ENCODE assay signal across 9 cellular contexts in the genomic region with DNA sequence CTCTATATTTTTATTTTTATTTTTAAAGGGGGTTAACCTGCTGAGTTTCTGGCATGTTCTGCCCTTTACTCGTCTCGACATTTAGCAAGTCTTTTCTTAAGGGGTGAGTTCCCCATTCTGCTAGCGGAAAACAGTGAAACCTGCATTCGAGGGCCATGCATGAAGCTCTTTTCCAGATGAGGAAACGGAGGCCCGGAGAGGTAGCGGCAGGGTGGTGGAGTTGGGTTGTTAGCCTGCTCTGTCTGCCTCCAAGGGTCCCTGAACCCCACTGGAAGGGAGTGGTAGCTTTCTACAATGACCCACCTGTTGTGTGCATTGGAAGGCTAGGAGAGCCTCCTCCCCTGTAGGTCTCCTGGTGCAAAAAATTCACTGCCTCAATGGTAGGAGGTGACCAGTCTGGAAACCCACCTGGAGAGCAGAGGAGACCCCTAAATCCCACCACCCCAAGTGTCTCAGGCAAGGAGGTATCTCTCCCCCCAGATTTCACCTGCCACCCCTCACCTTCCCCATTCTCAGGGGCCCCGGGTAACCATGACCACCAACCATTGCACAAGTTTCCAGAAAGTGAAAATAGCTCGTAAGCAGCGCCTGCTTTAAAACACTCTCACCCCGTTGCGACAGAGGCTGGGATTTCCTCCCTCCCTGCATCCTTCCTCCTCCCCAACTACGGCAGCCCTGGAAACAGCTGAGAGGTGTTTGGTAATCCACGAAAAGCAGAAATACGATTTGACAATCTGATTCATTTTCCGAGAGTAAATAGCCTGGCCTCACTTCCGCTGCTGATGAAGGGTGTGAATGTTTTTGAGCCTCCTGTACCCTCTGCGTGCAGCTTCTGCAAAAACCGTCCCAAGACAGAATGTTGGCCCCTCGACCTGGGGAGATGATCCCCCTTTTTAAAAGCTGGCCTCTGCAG. TPM values are rescaled to one million over a fixed set of nuclear protein-coding genes. Genes with fewer than 3 reads are reported as not detected.
A peak's percentile ranks its signal among the peaks of the same experiment; 100 is the strongest.
DNase-seq lines count a peak whose midpoint lies in the region; ATAC-seq, FAIRE-seq and TF ChIP-seq lines count a peak whose summit lies in the region.
"Had no signal": no experiment of that assay in that cellular context is flagged by ENCODE, and none has a peak within 500 bp of the region (broad histone marks: within the 10 kb centered on the region; RNA-seq: fewer than 3 reads in every experiment).

No MANE protein-coding gene starts in this region.

- POLR2A ChIA-PET in K562 (lab: Yijun Ruan, JAX), result interaction anchor here (0.6 to 1.1 kb wide), 4 partner anchors 9 to 103 kb away, joined by 3 to 5 read pairs (median 4); no protein-coding TSS in a partner anchor

- ATAC-seq in SK-N-SH treated with all-trans-retinoic acid at 6 μM for 48 hours (no peak), K562 (no peak), HG03571 (IDR thresholded peaks at IDR 0.05; ENCODE audit: unreplicated experiment) (no peak)
- ATAC-seq in stimulated activated naive CD8-positive, alpha-beta T cell treated with anti-CD3 and anti-CD28 coated beads, Interleukin-15, amount 100 ng/mL, for 72 hours, result peak; percentile 32

- TF ChIP-seq RAD21 in K562 (CRISPR knock-in tag; conservative IDR thresholded peaks at IDR 0.05 in 1 of 2, IDR thresholded peaks at IDR 0.05 in 1 of 2) (no peak), liver (IDR thresholded peaks at IDR 0.05) (peak; percentile 22 to 37)

- no peaks in the 10 kb centered on the region for H3K9me1 ChIP-seq in K562 (ENCODE audit: control insufficient read depth, insufficient read depth, low read length)

- H3K4me1 Mint-ChIP-seq in stimulated activated naive CD8-positive, alpha-beta T cell treated with anti-CD3 and anti-CD28 coated beads, Interleukin-15, amount 100 ng/mL, for 72 hours, result peaks cover 68% of the 10 kb centered on the region

- H3K9me3 Mint-ChIP-seq in stimulated activated naive CD8-positive, alpha-beta T cell treated with anti-CD3 and anti-CD28 coated beads, Interleukin-15, amount 100 ng/mL, for 72 hours, result no peaks in the 10 kb centered on the region

- WGBS in K562 (ENCODE audit: insufficient coverage, low coverage, missing lambda C conversion rate), result 12% methylated on average over 20 of the region's 20 CpGs
- 40% methylated on average over 20 of the region's 20 CpGs for WGBS in liver

- CTCF ChIA-PET in K562 (lab: Yijun Ruan, JAX; ENCODE audit: low intra/inter-chr PET ratio), result no interaction called here

- DNase-seq in GM12865 (ENCODE audit: low read depth) (peak; percentile 78), K562 (ENCODE audit: extremely low read depth in 1 of 4, low spot score in 3 of 4) (peak in 1 of 4 experiments; percentile 17), NCI-H1105 treated with DMSO at 0.1 percent for 48 hours (lab: John Stamatoyannopoulos, UW) (no peak), NCI-H2081 treated with DMSO at 0.1 percent for 48 hours (lab: John Stamatoyannopoulos, UW) (no peak)
- DNase-seq in stimulated activated naive CD8-positive, alpha-beta T cell treated with anti-CD3 and anti-CD28 coated beads, Interleukin-15, amount 100 ng/mL, for 72 hours, result peak; percentile 21 to 59

- H3K36me3 ChIP-seq in K562 (ENCODE audit: control insufficient read depth, insufficient read depth, low read length), result no peaks in the 10 kb centered on the region
- H3K36me3 ChIP-seq in liver (ENCODE audit: control insufficient read depth in 4 of 4, insufficient read depth in 3 of 4, low read depth in 1 of 4, low read length in 3 of 4), result peaks cover 0 to 1% (median 0%) of the 10 kb centered on the region in 4 donors
- H3K36me3 ChIP-seq: pancreas had no signal

- no peak overlapping the region for H2AFZ ChIP-seq in K562 (ENCODE audit: low read depth, low read length)

- in situ Hi-C loops in K562 (cut with MboI), result no loop called here

- H4K20me1 ChIP-seq in K562 (replicated peaks; ENCODE audit: control insufficient read depth, insufficient read depth, low read length), result 0 out of 2 replicates have a peak, but pooled peaks cover 2% of the 10 kb centered on the region

- peak; percentile 70 for FAIRE-seq in K562 (lab: Jason Lieb, UNC)
- FAIRE-seq: pancreas had no signal

- no TSS peak for BruUV-seq in K562 (replicated peaks; lab: Mats Ljungman, UMichigan)

- H3K27ac Mint-ChIP-seq in stimulated activated naive CD8-positive, alpha-beta T cell treated with anti-CD3 and anti-CD28 coated beads, Interleukin-15, amount 100 ng/mL, for 72 hours, result peak overlapping the region; percentile 35 to 88

- H3K27me3 Mint-ChIP-seq in stimulated activated naive CD8-positive, alpha-beta T cell treated with anti-CD3 and anti-CD28 coated beads, Interleukin-15, amount 100 ng/mL, for 72 hours, result peaks cover 62% of the 10 kb centered on the region

- H3K79me2 ChIP-seq in K562 (ENCODE audit: control insufficient read depth, insufficient read depth, low read length), result no peaks in the 10 kb centered on the region

- TF ChIP-seq POLR2A in K562 (conservative IDR thresholded peaks at IDR 0.05), result no peak

- no peak for TF ChIP-seq EP300 in K562 (IDR thresholded peaks at IDR 0.05; ENCODE audit: low read length)

- H3K4me3 Mint-ChIP-seq in stimulated activated naive CD8-positive, alpha-beta T cell treated with anti-CD3 and anti-CD28 coated beads, Interleukin-15, amount 100 ng/mL, for 72 hours, result peak overlapping the region; percentile 74 to 79

- H3K27me3 ChIP-seq in K562 (ENCODE audit: control insufficient read depth in 2 of 2, insufficient read depth in 2 of 2, low read length in 2 of 2), result peaks cover 9 to 28% of the 10 kb centered on the region in 2 experiments; a peak in 3 of 5 replicates
- no peaks in the 10 kb centered on the region for H3K27me3 ChIP-seq in liver (ENCODE audit: control insufficient read depth in 4 of 4, insufficient read depth in 4 of 4, low read length in 3 of 4)
- H3K27me3 ChIP-seq: pancreas had no signal

- H3K27ac ChIP-seq in K562 (ENCODE audit: extremely low read depth, low read depth, low read length) (no peak overlapping the region), liver (ENCODE audit: low read depth in 1 of 2, low read length in 2 of 2) (peak overlapping the region; percentile 71 to 78)

- intact Hi-C loops in K562 (cut with micrococcal nuclease), result loop anchor here (5.0 kb wide), 1 partner anchor 81 kb away; no protein-coding TSS in a partner anchor

- TF ChIP-seq CTCF in GM12865 (IDR thresholded peaks at IDR 0.05; ENCODE audit: insufficient read depth, low read depth, low read length, missing control alignments) (no peak), K562 (IDR thresholded peaks at IDR 0.05 in 2 of 3, conservative IDR thresholded peaks at IDR 0.05 in 1 of 3; ENCODE audit: insufficient read depth in 2 of 3, low read depth in 1 of 3, low read length in 3 of 3) (no peak), liver (IDR thresholded peaks at IDR 0.05; ENCODE audit: low read depth, low read length, missing input control) (no peak)

- H3K9me3 ChIP-seq in K562 (replicated peaks; ENCODE audit: control insufficient read depth, insufficient read depth, low read depth, low read length) (no peaks in the 10 kb centered on the region), liver (ENCODE audit: control insufficient read depth in 4 of 4, low read length in 3 of 4) (no peaks in the 10 kb centered on the region)
- H3K9me3 ChIP-seq: pancreas had no signal

- H3K4me2 ChIP-seq in K562 (ENCODE audit: insufficient read depth, low read length), result no peak overlapping the region

- H3K9ac ChIP-seq in K562 (ENCODE audit: insufficient read depth in 1 of 2, low read depth in 2 of 2, low read length in 2 of 2) (no peak overlapping the region), liver (ENCODE audit: low read depth in 1 of 2, low read length in 2 of 2) (peak overlapping the region; percentile 38 to 74)

- H3K4me1 ChIP-seq in K562 (replicated peaks in 1 of 2; ENCODE audit: control insufficient read depth in 2 of 2, insufficient read depth in 2 of 2, low read length in 2 of 2) (peaks cover 8 to 35% of the 10 kb centered on the region in 2 experiments), liver (ENCODE audit: control insufficient read depth in 4 of 4, insufficient read depth in 4 of 4, low read length in 3 of 4) (peaks cover 0 to 12% (median 3%) of the 10 kb centered on the region in 4 donors)
- H3K4me1 ChIP-seq: pancreas had no signal

- H3K4me3 ChIP-seq in GM12865 (ENCODE audit: low read depth, low read length), result peak overlapping the region; percentile 40
- H3K4me3 ChIP-seq in K562, result no peak overlapping the region
- no peak overlapping the region for H3K4me3 ChIP-seq in liver (ENCODE audit: low read depth in 1 of 3, low read length in 3 of 3)

TF ChIP-seq in K562, 482 proteins besides CTCF, POLR2A, EP300 and RAD21 (continues in another document):
- peak; percentile 50 for TF ChIP-seq RFX1 (IDR thresholded peaks at IDR 0.05)

TF ChIP-seq in liver, 16 proteins besides CTCF, POLR2A, EP300 and RAD21 (continues in another document):
- TF ChIP-seq ATF3 (IDR thresholded peaks at IDR 0.05) (no peak), TAF1 (conservative IDR thresholded peaks at IDR 0.05) (no peak)

RNA-seq across cellular contexts. Expression of gene KLF2, which starts 3.5 kb away (rescaled TPM):
- not detected in 2 replicates for total RNA-seq in K562 (2011; cell fraction: chromatin; rRNA removed; ENCODE audit: low replicate concordance)
- total RNA-seq in K562 (2011; cell fraction: nucleolus; rRNA removed), result 0.17 and 0.26 TPM in 2 replicates
- total RNA-seq in K562 (2011; cell fraction: nucleoplasm; rRNA removed), result not detected in 2 replicates
- total RNA-seq in K562 (2014; rRNA removed) (0.20 TPM in 1 of 2 replicates, not detected in the other), K562 (2014; rRNA removed; fragmentation: Illumina TruSeq; extraction: Trizol) (0.07 TPM in 1 of 2 replicates, not detected in the other), K562 (2015; rRNA removed; fragmentation: Illumina TruSeq; extraction: Trizol) (not detected in 2 replicates), K562 (2021) (0.71 and 1.3 TPM in 2 replicates), liver (10 to 100 TPM in 1 of 2 donors, 1 to 10 TPM in 1; 4.0 to 11.2 TPM)
- polyA plus RNA-seq in K562 (2011; rRNA removed) (not detected in 2 replicates), K562 (2014; fragmentation: Illumina TruSeq; extraction: Trizol) (not detected in 2 replicates), K562 (2014; fragmentation: Nextera tagmentation; extraction: Ambion mirVana) (not detected), K562 (2014; rRNA removed) (0.19 TPM in 1 of 2 replicates, not detected in the other), liver (1 to 10 TPM; 3.9 to 4.4 TPM)
- polyA plus RNA-seq in K562 (2011; cell fraction: cytosol; rRNA removed), result 0.04 and 0.22 TPM in 2 replicates
- polyA plus RNA-seq in K562 (2011; cell fraction: nucleus; rRNA removed), result 0.17 and 0.40 TPM in 2 replicates
- polyA plus RNA-seq in K562 (2012), result 0.22 and 1.9 TPM in 2 replicates
- polyA minus RNA-seq in K562 (2011; rRNA and poly(A)+ RNA removed), result not detected in 2 replicates
- polyA minus RNA-seq in K562 (2011; cell fraction: cytosol; rRNA and poly(A)+ RNA removed), result not detected in 2 replicates
- not detected in 2 replicates for polyA minus RNA-seq in K562 (2011; cell fraction: nucleus; rRNA and poly(A)+ RNA removed)

Comparison
In these comparisons a context has a peak if more than half of its experiments do, and no peak if none do; other contexts are left out.
1. DNase-seq: peak in GM12865 (single experiment) and stimulated activated naive CD8-positive, alpha-beta T cell treated with anti-CD3 and anti-CD28 coated beads, Interleukin-15, amount 100 ng/mL, for 72 hours (2 of 2); none in NCI-H1105 treated with DMSO at 0.1 percent for 48 hours (single experiment) and NCI-H2081 treated with DMSO at 0.1 percent for 48 hours (single experiment).
2. H3K9ac ChIP-seq: peak in liver (2 of 2); none in K562 (0 of 2).